8 cellular contexts compared by ENCODE assay signal in genomic region chr1:161258439-161259386, GRCh38. TPM values are rescaled to one million over a fixed set of nuclear protein-coding genes. Genes with fewer than 3 reads are reported as not detected.
DNase-seq lines count a peak whose midpoint lies in the region; ATAC-seq and TF ChIP-seq lines count a peak whose summit lies in the region.

TSS of gene PCP4L1 (plus strand) at chr1:161258745. CDS start at chr1:161258975, 230 bp downstream.

- H3K9ac ChIP-seq in parathyroid adenoma = no peak within 1 kb of the TSS

- H3K4me3 ChIP-seq in AG04450 (ENCODE audit: low read depth, low read length) (peak within 1 kb of the TSS; percentile 51), parathyroid adenoma (ENCODE audit: low read depth, low read length) (peak within 1 kb of the TSS; percentile 49), aorta (ENCODE audit: low read length in 2 of 2) (peak within 1 kb of the TSS; percentile 28 to 36)

- H3K36me3 ChIP-seq in parathyroid adenoma (ENCODE audit: control insufficient read depth, insufficient read depth, low read length) (no peaks in the 10 kb centered on the region), aorta (ENCODE audit: control insufficient read depth in 1 of 2, insufficient read depth in 2 of 2, low read length in 1 of 2) (no peaks in the 10 kb centered on the region)

- H3K27me3 Mint-ChIP-seq in activated naive CD8-positive, alpha-beta T cell treated with anti-CD3 and anti-CD28 coated beads, Interleukin-2, amount 50 U/mL, for 24 hours = peaks cover 62% of the 10 kb centered on the region

- H3K4me1 Mint-ChIP-seq in activated naive CD8-positive, alpha-beta T cell treated with anti-CD3 and anti-CD28 coated beads, Interleukin-2, amount 50 U/mL, for 24 hours = peaks cover 11% of the 10 kb centered on the region

- ATAC-seq in GM19463 (IDR thresholded peaks at IDR 0.05; ENCODE audit: unreplicated experiment) (peak; percentile 66), left cardiac atrium (peak; percentile 86 to 94), aorta (ENCODE audit: low FRiP score) (peak; percentile 60)
- ATAC-seq in activated naive CD8-positive, alpha-beta T cell treated with anti-CD3 and anti-CD28 coated beads, Interleukin-2, amount 50 U/mL, for 24 hours = peak; percentile 91

- H3K79me2 ChIP-seq in parathyroid adenoma = no peaks in the 10 kb centered on the region

- intact Hi-C loops in left cardiac atrium (cut with DNase I) = no loop called here
- intact Hi-C loops in aorta (cut with DNase I) = no loop called here

- H3K27me3 ChIP-seq in AG04450 (ENCODE audit: control insufficient read depth, insufficient read depth, low read length) (peaks cover 40% of the 10 kb centered on the region), parathyroid adenoma (ENCODE audit: control insufficient read depth, insufficient read depth, low read length) (no peaks in the 10 kb centered on the region), aorta (ENCODE audit: control insufficient read depth in 1 of 2, insufficient read depth in 2 of 2, low read length in 1 of 2) (peaks cover 0 to 5% of the 10 kb centered on the region in 2 donors)

- H3K27ac Mint-ChIP-seq in activated naive CD8-positive, alpha-beta T cell treated with anti-CD3 and anti-CD28 coated beads, Interleukin-2, amount 50 U/mL, for 24 hours = no peak within 1 kb of the TSS

- H3K4me1 ChIP-seq in parathyroid adenoma (peaks cover 4% of the 10 kb centered on the region), aorta (ENCODE audit: control insufficient read depth in 1 of 2, insufficient read depth in 2 of 2, low read length in 2 of 2) (no peaks in the 10 kb centered on the region)

- POLR2A ChIA-PET in AG04450 (lab: Yijun Ruan, JAX) = interaction anchor here (1.2 kb wide), 1 partner anchor 8 kb away, joined by 3 read pairs; no protein-coding TSS in a partner anchor

- H3K27ac ChIP-seq in AG04450 (ENCODE audit: low read depth, low read length) = no peak within 1 kb of the TSS
- no peak within 1 kb of the TSS for H3K27ac ChIP-seq in parathyroid adenoma
- H3K27ac ChIP-seq in aorta (ENCODE audit: low read depth in 1 of 2, low read length in 2 of 2) = no peak within 1 kb of the TSS

- H3K4me3 Mint-ChIP-seq in activated naive CD8-positive, alpha-beta T cell treated with anti-CD3 and anti-CD28 coated beads, Interleukin-2, amount 50 U/mL, for 24 hours = peak within 1 kb of the TSS; percentile 18

- H3K4me2 ChIP-seq in parathyroid adenoma (ENCODE audit: low read length) = peak within 1 kb of the TSS; percentile 82

- no peak for TF ChIP-seq CTCF in AG04450 (IDR thresholded peaks at IDR 0.05; ENCODE audit: low read depth, low read length)
- TF ChIP-seq CTCF in parathyroid adenoma (IDR thresholded peaks at IDR 0.05) = no peak

- H3K9me3 Mint-ChIP-seq in activated naive CD8-positive, alpha-beta T cell treated with anti-CD3 and anti-CD28 coated beads, Interleukin-2, amount 50 U/mL, for 24 hours = peaks cover 23% of the 10 kb centered on the region

- H3K9me3 ChIP-seq in AG04450 (ENCODE audit: control insufficient read depth, insufficient read depth, low read length) = peaks cover 20% of the 10 kb centered on the region
- H3K9me3 ChIP-seq in parathyroid adenoma (ENCODE audit: control insufficient read depth, low read length) = no peaks in the 10 kb centered on the region
- peaks cover 7% of the 10 kb centered on the region for H3K9me3 ChIP-seq in aorta (ENCODE audit: control insufficient read depth, low read length)

- no peak for DNase-seq in AG04450 (ENCODE audit: low read depth, low spot score)
- DNase-seq in NCI-H82 treated with DMSO at 0.1 percent for 48 hours (lab: John Stamatoyannopoulos, UW; ENCODE audit: unreplicated experiment) = peak; percentile 83
- DNase-seq in activated naive CD8-positive, alpha-beta T cell treated with anti-CD3 and anti-CD28 coated beads, Interleukin-2, amount 50 U/mL, for 24 hours = peak; percentile 40
- peak; percentile 40 for DNase-seq in left cardiac atrium
- DNase-seq in aorta = peak in 1 of 2 donors; percentile 55
- no peak for DNase-seq in amniotic stem cell (lab: John Stamatoyannopoulos, UW)

- CTCF ChIA-PET in AG04450 (lab: Charles Lee) = interaction anchor here (1.3 to 1.6 kb wide), 3 partner anchors 33 to 48 kb away, joined by 3 to 6 read pairs (median 4); partner anchors contain the start of gene TOMM40L

- WGBS in aorta, 2 donors = 2% methylated on average over 48 to 62 of the region's 62 CpGs

- H3K36me3 Mint-ChIP-seq in activated naive CD8-positive, alpha-beta T cell treated with anti-CD3 and anti-CD28 coated beads, Interleukin-2, amount 50 U/mL, for 24 hours (ENCODE audit: low read depth) = peaks cover 16% of the 10 kb centered on the region

- H2AFZ ChIP-seq in parathyroid adenoma = peak within 1 kb of the TSS; percentile 71

RNA-seq across cellular contexts. Expression of gene PCP4L1, which starts in this region (rescaled TPM):
- polyA plus RNA-seq in AG04450 (2011; rRNA removed) (not detected in 2 replicates), aorta (not detected)
- not detected in 2 replicates for polyA minus RNA-seq in AG04450 (2011; rRNA and poly(A)+ RNA removed)
- total RNA-seq in left cardiac atrium (under 1 TPM; 0.34 to 0.62 TPM), aorta (1 to 10 TPM in 1 of 2 donors, under 1 TPM in 1; 0.69 to 1.2 TPM)

Comparison
In these comparisons a context has a peak if more than half of its experiments do, and no peak if none do; other contexts are left out.
1. Peak in DNase-seq and ATAC-seq in left cardiac atrium; RNA of the gene not detected or under 1 TPM.
2. DNase-seq: peak in NCI-H82 treated with DMSO at 0.1 percent for 48 hours (single experiment) and activated naive CD8-positive, alpha-beta T cell treated with anti-CD3 and anti-CD28 coated beads, Interleukin-2, amount 50 U/mL, for 24 hours (single experiment); none in AG04450 (single experiment) and amniotic stem cell (single experiment).
3. Peak in every context shown above with its lines, with median percentiles within 50 percentile points of each other: H3K4me3 ChIP-seq and ATAC-seq.